In genomic region chr14:104553166-104554087, GRCh38 we compare ENCODE assay signal across 23 cellular contexts. TPM values are rescaled to one million over a fixed set of nuclear protein-coding genes. Genes with fewer than 3 reads are reported as not detected.
DNase-seq lines count a peak whose midpoint lies in the region; ATAC-seq lines count a peak whose summit lies in the region.
"Had no signal": no experiment of that assay in that cellular context is flagged by ENCODE, and none has a peak within 500 bp of the region (broad histone marks: within the 10 kb centered on the region; RNA-seq: fewer than 3 reads in every experiment).

No MANE protein-coding gene starts in this region.

- no peak overlapping the region for H2BK15ac ChIP-seq in neuronal stem cell (ENCODE audit: low read length)

- H3K23ac ChIP-seq in neuronal stem cell (ENCODE audit: low read depth, low read length, poor library complexity), result peak overlapping the region; percentile 46

- no peak overlapping the region for H3K14ac ChIP-seq in neuronal stem cell (ENCODE audit: low read length)

- H3K27me3 ChIP-seq in neuronal stem cell (ENCODE audit: control insufficient read depth in 3 of 3, insufficient read depth in 3 of 3, low read depth in 1 of 3, low read length in 3 of 3), result peaks cover 0 to 79% (median 0%) of the 10 kb centered on the region in 3 experiments
- no peaks in the 10 kb centered on the region for H3K27me3 ChIP-seq in effector memory CD4-positive, alpha-beta T cell (replicated peaks; ENCODE audit: control insufficient read depth, insufficient read depth, low read length, poor library complexity, severe bottlenecking)
- H3K27me3 ChIP-seq: hepatocyte had no signal

- H3K4me3 Mint-ChIP-seq in activated T-helper 1 cell treated with anti-CD3 and anti-CD28 coated beads, Interleukin-12 subunit alpha, Interleukin-12 subunit beta, Interleukin-2, Interleukin-4 antibody, amounts not matched to agents 30 ng/mL and 10 ng/mL and 1 ng/mL, durations not matched to agents 14 hours and 24 hours and 36 hours, result no peak overlapping the region
- H3K4me3 Mint-ChIP-seq: activated naive CD8-positive, alpha-beta T cell treated with anti-CD3 and anti-CD28 coated beads, Interleukin-2, amount 10 ng/mL, durations not matched to agents 7 days and 5 days; activated T-cell treated with anti-CD3 and anti-CD28 coated beads, Interleukin-2, amount 50 U/mL, for 72 hours; immature natural killer cell; neural crest cell; stimulated activated naive CD8-positive, alpha-beta T cell treated with anti-CD3 and anti-CD28 coated beads, Interleukin-15, Interleukin-2, amounts not matched to agents 100 ng/mL and 50 ng/mL, for 24 hours had no signal

- peaks cover 4% of the 10 kb centered on the region for H3K79me1 ChIP-seq in neuronal stem cell (ENCODE audit: low read depth, low read length)

- peak overlapping the region; percentile 35 for H3K18ac ChIP-seq in neuronal stem cell (ENCODE audit: low read length)

- no peaks in the 10 kb centered on the region for H3K36me3 Mint-ChIP-seq in activated T-helper 1 cell treated with anti-CD3 and anti-CD28 coated beads, Interleukin-12 subunit alpha, Interleukin-12 subunit beta, Interleukin-2, Interleukin-4 antibody, amounts not matched to agents 30 ng/mL and 10 ng/mL and 1 ng/mL, durations not matched to agents 14 hours and 24 hours and 36 hours (ENCODE audit: low read depth)
- H3K36me3 Mint-ChIP-seq: activated naive CD8-positive, alpha-beta T cell treated with anti-CD3 and anti-CD28 coated beads, Interleukin-2, amount 10 ng/mL, durations not matched to agents 7 days and 5 days; immature natural killer cell had no signal

- no peak overlapping the region for H2AFZ ChIP-seq in neuronal stem cell (ENCODE audit: low read length)
- H2AFZ ChIP-seq: hepatocyte had no signal

- no peak overlapping the region for H3K4ac ChIP-seq in neuronal stem cell (ENCODE audit: low read length)

- no peak overlapping the region for H3K27ac ChIP-seq in neuronal stem cell (replicated peaks; ENCODE audit: low read length)
- H3K27ac ChIP-seq in effector memory CD4-positive, alpha-beta T cell (ENCODE audit: insufficient read depth, low read length, poor library complexity, severe bottlenecking), result no peak overlapping the region
- H3K27ac ChIP-seq: hepatocyte, SK-N-MC had no signal

- intact Hi-C loops in left ventricle myocardium superior (cut with micrococcal nuclease), result no loop called here
- intact Hi-C loops in activated T-helper 1 cell treated with anti-CD3 and anti-CD28 coated beads, Interleukin-12 subunit alpha, Interleukin-12 subunit beta, Interleukin-2, Interleukin-4 antibody, amounts not matched to agents 30 ng/mL and 10 ng/mL and 1 ng/mL, durations not matched to agents 14 hours and 24 hours and 36 hours (cut with micrococcal nuclease), result no loop called here

- H3K9ac ChIP-seq in neuronal stem cell (ENCODE audit: low read depth, low read length, poor library complexity), result no peak overlapping the region

- H4K91ac ChIP-seq in neuronal stem cell (ENCODE audit: low read depth, low read length, poor library complexity), result no peak overlapping the region

- peak overlapping the region; percentile 47 for H2AK5ac ChIP-seq in neuronal stem cell (ENCODE audit: low read depth, low read length)

- WGBS in neuronal stem cell (ENCODE audit: extremely low coverage in 2 of 2, insufficient read length in 2 of 2, insufficient replicate concordance in 1 of 2), 2 donors, result no CpG with 5 or more reads among the region's 30 CpGs

- H3K27me3 Mint-ChIP-seq in activated T-helper 1 cell treated with anti-CD3 and anti-CD28 coated beads, Interleukin-12 subunit alpha, Interleukin-12 subunit beta, Interleukin-2, Interleukin-4 antibody, amounts not matched to agents 30 ng/mL and 10 ng/mL and 1 ng/mL, durations not matched to agents 14 hours and 24 hours and 36 hours (ENCODE audit: insufficient read depth), result peaks cover 2% of the 10 kb centered on the region
- H3K27me3 Mint-ChIP-seq: activated naive CD8-positive, alpha-beta T cell treated with anti-CD3 and anti-CD28 coated beads, Interleukin-2, amount 10 ng/mL, durations not matched to agents 7 days and 5 days; stimulated activated naive CD8-positive, alpha-beta T cell treated with anti-CD3 and anti-CD28 coated beads, Interleukin-15, Interleukin-2, amounts not matched to agents 100 ng/mL and 50 ng/mL, for 24 hours had no signal

- H3K9me3 ChIP-seq in neuronal stem cell (replicated peaks in 1 of 2; ENCODE audit: control insufficient read depth in 2 of 2, insufficient read depth in 1 of 2, low read depth in 1 of 2, low read length in 2 of 2), result no peaks in the 10 kb centered on the region
- no peaks in the 10 kb centered on the region for H3K9me3 ChIP-seq in effector memory CD4-positive, alpha-beta T cell (ENCODE audit: control insufficient read depth, low read length)
- H3K9me3 ChIP-seq: HAP-1 had no signal

- H3K27ac Mint-ChIP-seq in activated T-helper 1 cell treated with anti-CD3 and anti-CD28 coated beads, Interleukin-12 subunit alpha, Interleukin-12 subunit beta, Interleukin-2, Interleukin-4 antibody, amounts not matched to agents 30 ng/mL and 10 ng/mL and 1 ng/mL, durations not matched to agents 14 hours and 24 hours and 36 hours, result no peak overlapping the region
- H3K27ac Mint-ChIP-seq: activated naive CD8-positive, alpha-beta T cell treated with anti-CD3 and anti-CD28 coated beads, Interleukin-2, amount 10 ng/mL, durations not matched to agents 7 days and 5 days; activated T-cell treated with anti-CD3 and anti-CD28 coated beads, Interleukin-2, amount 50 U/mL, for 72 hours; immature natural killer cell; stimulated activated naive CD8-positive, alpha-beta T cell treated with anti-CD3 and anti-CD28 coated beads, Interleukin-15, Interleukin-2, amounts not matched to agents 100 ng/mL and 50 ng/mL, for 24 hours had no signal

- H3K4me1 Mint-ChIP-seq in activated T-helper 1 cell treated with anti-CD3 and anti-CD28 coated beads, Interleukin-12 subunit alpha, Interleukin-12 subunit beta, Interleukin-2, Interleukin-4 antibody, amounts not matched to agents 30 ng/mL and 10 ng/mL and 1 ng/mL, durations not matched to agents 14 hours and 24 hours and 36 hours (ENCODE audit: low read depth), result no peaks in the 10 kb centered on the region
- H3K4me1 Mint-ChIP-seq: activated naive CD8-positive, alpha-beta T cell treated with anti-CD3 and anti-CD28 coated beads, Interleukin-2, amount 10 ng/mL, durations not matched to agents 7 days and 5 days; immature natural killer cell; neural crest cell had no signal

- H3K36me3 ChIP-seq in neuronal stem cell (replicated peaks in 1 of 2; ENCODE audit: control insufficient read depth in 2 of 2, insufficient read depth in 2 of 2, low read length in 2 of 2), result no peaks in the 10 kb centered on the region
- no peaks in the 10 kb centered on the region for H3K36me3 ChIP-seq in effector memory CD4-positive, alpha-beta T cell (ENCODE audit: control insufficient read depth, insufficient read depth, low read length)
- H3K36me3 ChIP-seq: HAP-1 had no signal

- H4K8ac ChIP-seq in neuronal stem cell (ENCODE audit: low read depth, low read length), result no peak overlapping the region

- peak overlapping the region; percentile 22 for H2BK120ac ChIP-seq in neuronal stem cell (ENCODE audit: low read depth, low read length)

- DNase-seq in stimulated activated CD4-positive, alpha-beta T cell treated with anti-CD3 and anti-CD28 coated beads, Interleukin-4, amount 100 ng/mL, for 1 hour, result peak; percentile 0
- no peak for DNase-seq in stimulated activated CD4-positive, alpha-beta T cell treated with anti-CD3 and anti-CD28 coated beads, Interleukin-15, amount 100 ng/mL, for 24 hours
- DNase-seq in left ventricle myocardium superior, result peak; percentile 12
- DNase-seq in neuronal stem cell (ENCODE audit: low spot score), result no peak
- no peak for DNase-seq in activated T-helper 1 cell treated with anti-CD3 and anti-CD28 coated beads, Interleukin-12 subunit alpha, Interleukin-12 subunit beta, Interleukin-2, Interleukin-4 antibody, amounts not matched to agents 30 ng/mL and 10 ng/mL and 1 ng/mL, durations not matched to agents 14 hours and 24 hours and 36 hours (ENCODE audit: low spot score)
- no peak for DNase-seq in effector memory CD4-positive, alpha-beta T cell
- DNase-seq: activated CD4-positive, alpha-beta T cell treated with anti-CD3 and anti-CD28 coated beads for 48 hours; activated naive CD8-positive, alpha-beta T cell treated with anti-CD3 and anti-CD28 coated beads, Interleukin-2, amount 10 ng/mL, durations not matched to agents 7 days and 5 days; activated T-cell treated with anti-CD3 and anti-CD28 coated beads, Interleukin-2, amount 50 U/mL, for 72 hours; foreskin fibroblast; immature natural killer cell; NCI-H1048; NCI-H187; NCI-H69; stimulated activated CD4-positive, alpha-beta T cell treated with anti-CD3 and anti-CD28 coated beads, Interleukin-12 subunit alpha, Interleukin-12 subunit beta, amount 100 ng/mL, for 4 hours had no signal

- H3K4me3 ChIP-seq in neuronal stem cell (ENCODE audit: low read length in 2 of 2), result no peak overlapping the region
- H3K4me3 ChIP-seq in effector memory CD4-positive, alpha-beta T cell (ENCODE audit: insufficient read depth, low read depth, low read length, poor library complexity, severe bottlenecking), result no peak overlapping the region
- H3K4me3 ChIP-seq: HAP-1, hepatocyte, SK-N-MC had no signal

- H3K4me2 ChIP-seq in neuronal stem cell (ENCODE audit: insufficient read depth, low read length, poor library complexity, severe bottlenecking), result no peak overlapping the region
- H3K4me2 ChIP-seq: hepatocyte had no signal

- peaks cover 0 to 2% of the 10 kb centered on the region in 2 donors for H3K4me1 ChIP-seq in neuronal stem cell (ENCODE audit: control insufficient read depth in 2 of 2, insufficient read depth in 1 of 2, low read depth in 1 of 2, low read length in 2 of 2)
- H3K4me1 ChIP-seq in effector memory CD4-positive, alpha-beta T cell (ENCODE audit: control insufficient read depth, insufficient read depth, low read length, poor library complexity, severe bottlenecking), result no peaks in the 10 kb centered on the region
- H3K4me1 ChIP-seq: HAP-1 had no signal

- H2BK5ac ChIP-seq in neuronal stem cell (ENCODE audit: low read length), result no peak overlapping the region

- no peaks in the 10 kb centered on the region for H3K9me3 Mint-ChIP-seq in activated T-helper 1 cell treated with anti-CD3 and anti-CD28 coated beads, Interleukin-12 subunit alpha, Interleukin-12 subunit beta, Interleukin-2, Interleukin-4 antibody, amounts not matched to agents 30 ng/mL and 10 ng/mL and 1 ng/mL, durations not matched to agents 14 hours and 24 hours and 36 hours
- H3K9me3 Mint-ChIP-seq: activated naive CD8-positive, alpha-beta T cell treated with anti-CD3 and anti-CD28 coated beads, Interleukin-2, amount 10 ng/mL, durations not matched to agents 7 days and 5 days; activated T-cell treated with anti-CD3 and anti-CD28 coated beads, Interleukin-2, amount 50 U/mL, for 72 hours; immature natural killer cell; neural crest cell; stimulated activated naive CD8-positive, alpha-beta T cell treated with anti-CD3 and anti-CD28 coated beads, Interleukin-15, Interleukin-2, amounts not matched to agents 100 ng/mL and 50 ng/mL, for 24 hours had no signal

- H2BK12ac ChIP-seq in neuronal stem cell (ENCODE audit: low read length), result no peak overlapping the region

- ATAC-seq in left ventricle myocardium superior (no peak), GM18867 (IDR thresholded peaks at IDR 0.05; ENCODE audit: unreplicated experiment) (no peak)
- ATAC-seq: activated T-cell treated with anti-CD3 and anti-CD28 coated beads, Interleukin-2, amount 50 U/mL, for 72 hours had no signal

RNA-seq across cellular contexts. Expression of gene C14orf180, which starts 26.1 kb away (rescaled TPM):
- 53.8 TPM for total RNA-seq in left ventricle myocardium superior
- not detected for polyA plus RNA-seq in neuronal stem cell (2013, experiment 1 of 2)
- polyA plus RNA-seq in neuronal stem cell (2013, experiment 2 of 2), result not detected
- not detected in 2 replicates for total RNA-seq in activated T-helper 1 cell treated with anti-CD3 and anti-CD28 coated beads, Interleukin-12 subunit alpha, Interleukin-12 subunit beta, Interleukin-2, Interleukin-4 antibody, amounts not matched to agents 30 ng/mL and 10 ng/mL and 1 ng/mL, durations not matched to agents 14 hours and 24 hours and 36 hours
- total RNA-seq: activated naive CD8-positive, alpha-beta T cell treated with anti-CD3 and anti-CD28 coated beads, Interleukin-2, amount 10 ng/mL, durations not matched to agents 7 days and 5 days; activated T-cell treated with anti-CD3 and anti-CD28 coated beads, Interleukin-2, amount 50 U/mL, for 72 hours; chondrocyte; neural crest cell had no signal
- polyA plus RNA-seq: immature natural killer cell had no signal

RNA-seq across cellular contexts. Expression of gene TMEM179, which starts 51.1 kb away (rescaled TPM):
- not detected for total RNA-seq in left ventricle myocardium superior
- 3.0 TPM for polyA plus RNA-seq in neuronal stem cell (2013, experiment 1 of 2)
- polyA plus RNA-seq in neuronal stem cell (2013, experiment 2 of 2), result 2.8 TPM
- 0.12 and 0.36 TPM in 2 replicates for total RNA-seq in activated T-helper 1 cell treated with anti-CD3 and anti-CD28 coated beads, Interleukin-12 subunit alpha, Interleukin-12 subunit beta, Interleukin-2, Interleukin-4 antibody, amounts not matched to agents 30 ng/mL and 10 ng/mL and 1 ng/mL, durations not matched to agents 14 hours and 24 hours and 36 hours
- total RNA-seq: activated naive CD8-positive, alpha-beta T cell treated with anti-CD3 and anti-CD28 coated beads, Interleukin-2, amount 10 ng/mL, durations not matched to agents 7 days and 5 days; lower leg skin had no signal
- polyA plus RNA-seq: immature natural killer cell had no signal

Comparison
In these comparisons a context has a peak if more than half of its experiments do, and no peak if none do; other contexts are left out.
1. DNase-seq: peak in stimulated activated CD4-positive, alpha-beta T cell treated with anti-CD3 and anti-CD28 coated beads, Interleukin-4, amount 100 ng/mL, for 1 hour (single experiment) and left ventricle myocardium superior (single experiment); none in stimulated activated CD4-positive, alpha-beta T cell treated with anti-CD3 and anti-CD28 coated beads, Interleukin-15, amount 100 ng/mL, for 24 hours (single experiment), neuronal stem cell (single experiment), activated T-helper 1 cell treated with anti-CD3 and anti-CD28 coated beads, Interleukin-12 subunit alpha, Interleukin-12 subunit beta, Interleukin-2, Interleukin-4 antibody, amounts not matched to agents 30 ng/mL and 10 ng/mL and 1 ng/mL, durations not matched to agents 14 hours and 24 hours and 36 hours (single experiment) and effector memory CD4-positive, alpha-beta T cell (0 of 3).
2. RNA of gene C14orf180, which starts 26.1 kb away (total RNA-seq): 53.8 TPM in left ventricle myocardium superior (single experiment); not detected in activated T-helper 1 cell treated with anti-CD3 and anti-CD28 coated beads, Interleukin-12 subunit alpha, Interleukin-12 subunit beta, Interleukin-2, Interleukin-4 antibody, amounts not matched to agents 30 ng/mL and 10 ng/mL and 1 ng/mL, durations not matched to agents 14 hours and 24 hours and 36 hours; every median in the first group is over 10 times any median in the second.